8 cellular contexts compared by ENCODE assay signal in genomic region chr4:54384563-54384962, GRCh38.
DNase-seq lines count a peak whose midpoint lies in the region; ATAC-seq and TF ChIP-seq lines count a peak whose summit lies in the region.

No MANE protein-coding gene starts in this region.

- peak in 2 of 7 experiments; percentile 13 to 33 for TF ChIP-seq CTCF in stomach (IDR thresholded peaks at IDR 0.05)

- H3K27me3 ChIP-seq in stomach, result no peaks in the 10 kb centered on the region

- ATAC-seq in GM18909 (IDR thresholded peaks at IDR 0.05; ENCODE audit: poor library complexity, unreplicated experiment) (no peak), HG03108 (IDR thresholded peaks at IDR 0.05; ENCODE audit: unreplicated experiment) (no peak)

- H3K36me3 ChIP-seq in stomach, result no peaks in the 10 kb centered on the region

- no peaks in the 10 kb centered on the region for H3K9me3 ChIP-seq in stomach

- intact Hi-C loops in stomach (cut with DNase I; ENCODE audit: low total_unique reads), result no loop called here

- peak overlapping the region in 1 of 5 donors; percentile 14 for H3K27ac ChIP-seq in stomach

- no peak for TF ChIP-seq POLR2A in stomach (IDR thresholded peaks at IDR 0.05)

- no peak overlapping the region for H3K4me3 ChIP-seq in stomach

- WGBS in stomach, 5 donors, result 27 to 45% (median 36%) methylated on average over 6 of the region's 6 CpGs

- no peak for TF ChIP-seq EP300 in stomach (IDR thresholded peaks at IDR 0.05)

- DNase-seq in DMS114 treated with DMSO at 0.1 percent for 48 hours (lab: John Stamatoyannopoulos, UW; ENCODE audit: unreplicated experiment) (peak; percentile 4), HT1080 (ENCODE audit: low read depth) (peak; percentile 53), SKM-1 (lab: John Stamatoyannopoulos, UW; ENCODE audit: unreplicated experiment) (peak; percentile 1), globus pallidus (ENCODE audit: low spot score) (peak; percentile 61), stomach (peak; percentile 45), cerebellar nuclear complex (lab: John Stamatoyannopoulos, UW) (no peak)

- no peaks in the 10 kb centered on the region for H3K4me1 ChIP-seq in stomach

Comparison
In these comparisons a context has a peak if more than half of its experiments do, and no peak if none do; other contexts are left out.
1. DNase-seq: peak in DMS114 treated with DMSO at 0.1 percent for 48 hours (single experiment), HT1080 (single experiment), SKM-1 (single experiment), globus pallidus (single experiment) and stomach (single experiment); none in cerebellar nuclear complex (0 of 2).